In the genomic region with DNA sequence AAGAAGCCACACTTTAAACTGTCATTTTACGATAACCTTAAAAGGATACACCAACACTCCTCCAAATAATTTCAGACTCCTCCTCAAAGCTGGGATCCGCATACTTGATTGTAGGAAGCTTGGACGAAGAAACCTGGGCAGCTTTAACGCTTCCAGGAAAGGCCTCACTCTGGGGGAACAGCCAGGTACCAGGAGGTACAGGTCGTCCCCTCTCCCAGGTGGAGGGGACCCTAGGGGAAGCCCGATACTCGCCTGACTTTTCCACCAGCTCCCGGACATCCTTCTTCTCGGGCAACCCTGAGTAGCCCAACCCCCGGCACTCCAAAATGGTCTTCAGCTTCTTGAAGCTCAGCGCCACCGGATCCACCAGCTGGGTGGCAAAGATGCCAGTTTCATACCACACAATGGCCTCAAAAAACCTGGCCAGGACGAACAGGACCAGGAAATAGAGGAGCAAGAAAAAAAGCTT, we compare ENCODE assay signal across 1 cellular context.
A peak's percentile ranks its signal among the peaks of the same experiment; 100 is the strongest.
TF ChIP-seq lines count a peak whose summit lies in the region.

No MANE protein-coding gene starts in this region.

TF ChIP-seq in K562, 482 proteins besides CTCF, POLR2A, EP300 and RAD21 (continued from another document):
- TF ChIP-seq ATF1 (CRISPR knock-in tag; IDR thresholded peaks at IDR 0.05) (no peak), ATF1 (tag; IDR thresholded peaks at IDR 0.05) (peak; percentile 29; the same call in 1 of the 2 replicates), SAP30 (IDR thresholded peaks at IDR 0.05; ENCODE audit: borderline replicate concordance, insufficient read depth, low read depth, low read length, poor library complexity, severe bottlenecking) (peak; percentile 36), BRD4 (IDR thresholded peaks at IDR 0.05) (peak; percentile 56; the same call in 1 of the 2 replicates), ZNF24 (IDR thresholded peaks at IDR 0.05) (no peak), HDGF (IDR thresholded peaks at IDR 0.05) (no peak), PHF20 (IDR thresholded peaks at IDR 0.05; ENCODE audit: partially characterized antibody) (no peak), BHLHE40 (IDR thresholded peaks at IDR 0.05; ENCODE audit: low read length) (no peak)
- TF ChIP-seq, protein P1, sequence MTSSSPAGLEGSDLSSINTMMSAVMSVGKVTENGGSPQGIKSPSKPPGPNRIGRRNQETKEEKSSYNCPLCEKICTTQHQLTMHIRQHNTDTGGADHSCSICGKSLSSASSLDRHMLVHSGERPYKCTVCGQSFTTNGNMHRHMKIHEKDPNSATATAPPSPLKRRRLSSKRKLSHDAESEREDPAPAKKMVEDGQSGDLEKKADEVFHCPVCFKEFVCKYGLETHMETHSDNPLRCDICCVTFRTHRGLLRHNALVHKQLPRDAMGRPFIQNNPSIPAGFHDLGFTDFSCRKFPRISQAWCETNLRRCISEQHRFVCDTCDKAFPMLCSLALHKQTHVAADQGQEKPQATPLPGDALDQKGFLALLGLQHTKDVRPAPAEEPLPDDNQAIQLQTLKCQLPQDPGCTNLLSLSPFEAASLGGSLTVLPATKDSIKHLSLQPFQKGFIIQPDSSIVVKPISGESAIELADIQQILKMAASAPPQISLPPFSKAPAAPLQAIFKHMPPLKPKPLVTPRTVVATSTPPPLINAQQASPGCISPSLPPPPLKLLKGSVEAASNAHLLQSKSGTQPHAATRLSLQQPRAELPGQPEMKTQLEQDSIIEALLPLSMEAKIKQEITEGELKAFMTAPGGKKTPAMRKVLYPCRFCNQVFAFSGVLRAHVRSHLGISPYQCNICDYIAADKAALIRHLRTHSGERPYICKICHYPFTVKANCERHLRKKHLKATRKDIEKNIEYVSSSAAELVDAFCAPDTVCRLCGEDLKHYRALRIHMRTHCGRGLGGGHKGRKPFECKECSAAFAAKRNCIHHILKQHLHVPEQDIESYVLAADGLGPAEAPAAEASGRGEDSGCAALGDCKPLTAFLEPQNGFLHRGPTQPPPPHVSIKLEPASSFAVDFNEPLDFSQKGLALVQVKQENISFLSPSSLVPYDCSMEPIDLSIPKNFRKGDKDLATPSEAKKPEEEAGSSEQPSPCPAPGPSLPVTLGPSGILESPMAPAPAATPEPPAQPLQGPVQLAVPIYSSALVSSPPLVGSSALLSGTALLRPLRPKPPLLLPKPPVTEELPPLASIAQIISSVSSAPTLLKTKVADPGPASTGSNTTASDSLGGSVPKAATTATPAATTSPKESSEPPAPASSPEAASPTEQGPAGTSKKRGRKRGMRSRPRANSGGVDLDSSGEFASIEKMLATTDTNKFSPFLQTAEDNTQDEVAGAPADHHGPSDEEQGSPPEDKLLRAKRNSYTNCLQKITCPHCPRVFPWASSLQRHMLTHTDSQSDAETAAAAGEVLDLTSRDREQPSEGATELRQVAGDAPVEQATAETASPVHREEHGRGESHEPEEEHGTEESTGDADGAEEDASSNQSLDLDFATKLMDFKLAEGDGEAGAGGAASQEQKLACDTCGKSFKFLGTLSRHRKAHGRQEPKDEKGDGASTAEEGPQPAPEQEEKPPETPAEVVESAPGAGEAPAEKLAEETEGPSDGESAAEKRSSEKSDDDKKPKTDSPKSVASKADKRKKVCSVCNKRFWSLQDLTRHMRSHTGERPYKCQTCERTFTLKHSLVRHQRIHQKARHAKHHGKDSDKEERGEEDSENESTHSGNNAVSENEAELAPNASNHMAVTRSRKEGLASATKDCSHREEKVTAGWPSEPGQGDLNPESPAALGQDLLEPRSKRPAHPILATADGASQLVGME (CRISPR knock-in tag; IDR thresholded peaks at IDR 0.05) = no peak
